Comparison of ENCODE assay signal across 10 cellular contexts in the genomic region with DNA sequence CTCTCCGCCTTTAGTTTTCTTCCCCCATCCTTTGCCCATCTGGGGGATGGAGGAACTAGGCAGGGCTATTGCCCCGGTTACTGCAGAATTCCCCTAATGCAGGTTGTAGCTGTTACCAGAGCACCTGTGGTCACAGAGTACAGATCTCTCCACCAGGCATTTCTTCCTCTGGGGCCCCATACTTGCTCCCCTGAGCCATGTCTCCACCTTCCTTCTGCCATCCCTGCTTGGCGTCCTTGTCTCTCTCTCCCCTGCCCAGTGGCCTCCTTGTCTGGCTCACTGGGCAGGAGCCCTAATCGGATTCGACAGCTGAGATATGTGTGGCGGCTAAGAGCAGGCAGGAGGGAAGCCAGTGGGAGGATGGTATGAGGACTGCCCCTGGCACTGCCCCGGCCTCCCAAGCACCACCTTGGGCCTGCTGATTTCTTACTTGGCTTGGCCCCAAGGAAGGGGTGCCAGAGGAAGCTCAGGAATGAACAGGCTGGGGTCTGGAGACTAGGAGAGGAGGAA. TPM values are rescaled to one million over a fixed set of nuclear protein-coding genes. Genes with fewer than 3 reads are reported as not detected.
DNase-seq lines count a peak whose midpoint lies in the region; ATAC-seq, FAIRE-seq and TF ChIP-seq lines count a peak whose summit lies in the region.
"Had no signal": no experiment of that assay in that cellular context is flagged by ENCODE, and none has a peak within 500 bp of the region (broad histone marks: within the 10 kb centered on the region; RNA-seq: fewer than 3 reads in every experiment).

No MANE protein-coding gene starts in this region.

- DNase-seq in A549 (ENCODE audit: low read depth in 1 of 2, low spot score in 1 of 2) (no peak), M059J (ENCODE audit: low read depth) (peak; percentile 76), ecto neural progenitor cell (ENCODE audit: low spot score) (peak; percentile 52), naive B cell (no peak), brain microvascular endothelial cell (no peak), Kasumi-1 (lab: John Stamatoyannopoulos, UW) (no peak), DMS53 treated with DMSO at 0.1 percent for 48 hours (lab: John Stamatoyannopoulos, UW; ENCODE audit: unreplicated experiment) (no peak)

- H3K27ac ChIP-seq in A549, result peak overlapping the region; percentile 95 to 97
- H3K27ac ChIP-seq in brain microvascular endothelial cell, result no peak overlapping the region

- ATAC-seq in A549 (no peak), naive B cell (ENCODE audit: low read depth in 2 of 2) (peak; percentile 70 to 72), HG03432 (IDR thresholded peaks at IDR 0.05; ENCODE audit: unreplicated experiment) (no peak)

- H3K4me3 Mint-ChIP-seq in naive B cell, result peak overlapping the region in 5 of 8 donors; percentile 25 to 52 (median 37)

- H3K4me2 ChIP-seq in A549, result peak overlapping the region; percentile 99

- H3K27me3 ChIP-seq in brain microvascular endothelial cell (replicated peaks), result no peaks in the 10 kb centered on the region
- H3K27me3 ChIP-seq: ovary had no signal

- H3K4me1 Mint-ChIP-seq in naive B cell, result peaks cover 15 to 31% (median 22%) of the 10 kb centered on the region in 3 donors

- H3K36me3 Mint-ChIP-seq in naive B cell, result no peaks in the 10 kb centered on the region

- TF ChIP-seq EP300 in A549 (IDR thresholded peaks at IDR 0.05), result no peak

- no peaks in the 10 kb centered on the region for H3K9me3 ChIP-seq in A549
- H3K9me3 ChIP-seq: ovary had no signal

- POLR2A ChIA-PET in A549 (lab: Yijun Ruan, JAX), result interaction anchor here (0.7 to 1.8 kb wide), 2 partner anchors 44 to 92 kb away, joined by 4 to 6 read pairs; partner anchors contain the start of gene WIPF2

- no peak for FAIRE-seq in A549 (lab: Jason Lieb, UNC)

- no peaks in the 10 kb centered on the region for H3K27me3 Mint-ChIP-seq in naive B cell

- in situ Hi-C loops in brain microvascular endothelial cell (cut with HindIII; ENCODE audit: low pct_ligation_motif_present, low sequenced_read_pairs), result loop anchor here (25.0 kb wide), 1 partner anchor 226 kb away; no protein-coding TSS in a partner anchor

- WGBS in A549 (ENCODE audit: missing lambda C conversion rate), result 86% methylated on average over 7 of the region's 7 CpGs

- peaks cover 95% of the 10 kb centered on the region for H3K4me1 ChIP-seq in A549

- no peaks in the 10 kb centered on the region for H3K36me3 ChIP-seq in brain microvascular endothelial cell (replicated peaks)
- H3K36me3 ChIP-seq: ovary had no signal

- CTCF ChIA-PET in A549 (lab: Yijun Ruan, JAX), result interaction anchor here (0.7 to 50.4 kb wide), 7 partner anchors 7 to 222 kb away, joined by 3 to 2395 read pairs (median 4); partner anchors contain the start of genes CDC6, GJD3 and RARA

- no peak for TF ChIP-seq CTCF in A549 (IDR thresholded peaks at IDR 0.05)
- TF ChIP-seq CTCF in brain microvascular endothelial cell (IDR thresholded peaks at IDR 0.05; ENCODE audit: low read depth, low read length, missing control alignments), result no peak

- peak overlapping the region in 1 of 6 donors; percentile 85 for H3K27ac Mint-ChIP-seq in naive B cell

- TF ChIP-seq RAD21 in A549 (conservative IDR thresholded peaks at IDR 0.05 in 1 of 2, IDR thresholded peaks at IDR 0.05 in 1 of 2), result no peak

- H3K4me3 ChIP-seq in A549 (no peak overlapping the region), brain microvascular endothelial cell (ENCODE audit: low read depth, low read length) (no peak overlapping the region)
- H3K4me3 ChIP-seq: ovary had no signal

- H3K9me3 Mint-ChIP-seq in naive B cell, result no peaks in the 10 kb centered on the region

- no peak for TF ChIP-seq POLR2A in A549 (IDR thresholded peaks at IDR 0.05; ENCODE audit: low read length)

TF ChIP-seq in A549, 52 proteins besides CTCF, POLR2A, EP300 and RAD21:
- TF ChIP-seq GATA3 (IDR thresholded peaks at IDR 0.05; ENCODE audit: borderline replicate concordance), result no peak
- no peak for TF ChIP-seq PHF8 (IDR thresholded peaks at IDR 0.05; ENCODE audit: borderline replicate concordance, low read depth)
- TF ChIP-seq NPAS2 (CRISPR knock-in tag; IDR thresholded peaks at IDR 0.05; ENCODE audit: borderline replicate concordance), result no peak
- no peak for TF ChIP-seq ZC3H11A (IDR thresholded peaks at IDR 0.05)
- TF ChIP-seq FOXS1 (CRISPR knock-in tag; IDR thresholded peaks at IDR 0.05), result no peak
- no peak for TF ChIP-seq TP53 (CRISPR knock-in tag; IDR thresholded peaks at IDR 0.05)
- no peak for TF ChIP-seq CBX2 (IDR thresholded peaks at IDR 0.05; ENCODE audit: borderline replicate concordance, low read depth)
- TF ChIP-seq E2F6 (IDR thresholded peaks at IDR 0.05; ENCODE audit: borderline replicate concordance, low read depth), result no peak
- TF ChIP-seq MYC (IDR thresholded peaks at IDR 0.05; ENCODE audit: borderline replicate concordance, low read length), result no peak
- no peak for TF ChIP-seq ATOH8 (CRISPR knock-in tag; IDR thresholded peaks at IDR 0.05; ENCODE audit: low read depth)
- no peak for TF ChIP-seq TFCP2L1 (CRISPR knock-in tag; IDR thresholded peaks at IDR 0.05)
- no peak for TF ChIP-seq BCL3 (IDR thresholded peaks at IDR 0.05)
- no peak for TF ChIP-seq JUNB (IDR thresholded peaks at IDR 0.05)
- no peak for TF ChIP-seq RNF2 (IDR thresholded peaks at IDR 0.05; ENCODE audit: borderline replicate concordance, low read depth)
- no peak for TF ChIP-seq HDAC2 (IDR thresholded peaks at IDR 0.05)
- no peak for TF ChIP-seq FOSB (CRISPR knock-in tag; IDR thresholded peaks at IDR 0.05)

RNA-seq across cellular contexts. Expression of gene RARA, which starts 2.0 kb away (rescaled TPM):
- polyA plus RNA-seq in A549 (2011; rRNA removed) (8.6 and 9.9 TPM in 2 replicates), A549 (2017; fragmentation: RNase III; extraction: RNeasy Plus Mini Kit Qiagen cat#74134 plus additional on column Dnase treatment) (17.2 to 18.5 TPM (median 17.9 TPM) in 3 replicates), naive B cell (ENCODE audit: low read depth in 6 of 6) (10 to 100 TPM in 2 of 6 donors, 1 to 10 TPM in 4; 3.1 to 12.6 (median 7.8) TPM)
- polyA plus RNA-seq in A549 (2012; cell fraction: cytosol; rRNA removed), result 6.5 and 11.0 TPM in 2 replicates
- 17.6 and 21.1 TPM in 2 replicates for polyA plus RNA-seq in A549 (2012; cell fraction: nucleus; rRNA removed)
- polyA minus RNA-seq in A549 (2011; rRNA and poly(A)+ RNA removed), result 11.6 and 12.9 TPM in 2 replicates
- 9.4 and 17.8 TPM in 2 replicates for total RNA-seq in M059J (2014; rRNA removed; shearing (Covaris generic))

RNA-seq across cellular contexts. Expression of gene CDC6, which starts 23.3 kb away (rescaled TPM):
- polyA plus RNA-seq in A549 (2011; rRNA removed) (71.4 and 79.5 TPM in 2 replicates), A549 (2017; fragmentation: RNase III; extraction: RNeasy Plus Mini Kit Qiagen cat#74134 plus additional on column Dnase treatment) (66.6 to 67.5 TPM (median 67.0 TPM) in 3 replicates), naive B cell (ENCODE audit: low read depth in 6 of 6) (1 to 10 TPM in 1 of 6 donors, under 1 TPM in 3, not detected in 2; 0.23 to 1.3 (median 0.35) TPM)
- polyA plus RNA-seq in A549 (2012; cell fraction: cytosol; rRNA removed), result 41.7 and 44.4 TPM in 2 replicates
- 29.8 and 45.7 TPM in 2 replicates for polyA plus RNA-seq in A549 (2012; cell fraction: nucleus; rRNA removed)
- 27.0 and 28.3 TPM in 2 replicates for polyA minus RNA-seq in A549 (2011; rRNA and poly(A)+ RNA removed)
- 37.5 and 48.9 TPM in 2 replicates for total RNA-seq in M059J (2014; rRNA removed; shearing (Covaris generic))

RNA-seq across cellular contexts. Expression of gene GJD3, which starts 53.6 kb away (rescaled TPM):
- polyA plus RNA-seq in A549 (2011; rRNA removed) (0.09 TPM in 1 of 2 replicates, not detected in the other), A549 (2017; fragmentation: RNase III; extraction: RNeasy Plus Mini Kit Qiagen cat#74134 plus additional on column Dnase treatment) (0.40 to 1.2 TPM (median 0.70 TPM) in 3 replicates), naive B cell (ENCODE audit: low read depth in 6 of 6) (under 1 TPM in 2 of 6 donors, not detected in 4; 0.44 to 0.98 TPM)
- polyA plus RNA-seq in A549 (2012; cell fraction: cytosol; rRNA removed), result 0.21 and 0.41 TPM in 2 replicates
- 0.36 and 0.82 TPM in 2 replicates for polyA plus RNA-seq in A549 (2012; cell fraction: nucleus; rRNA removed)
- polyA minus RNA-seq in A549 (2011; rRNA and poly(A)+ RNA removed), result not detected in 2 replicates
- not detected in 2 replicates for total RNA-seq in M059J (2014; rRNA removed; shearing (Covaris generic))
- total RNA-seq: SK-MEL-5 had no signal

Comparison
In these comparisons a context has a peak if more than half of its experiments do, and no peak if none do; other contexts are left out.
1. ATAC-seq: peak in naive B cell (2 of 2); none in A549 (0 of 2) and HG03432 (single experiment).
2. DNase-seq: peak in M059J (single experiment) and ecto neural progenitor cell (single experiment); none in A549 (0 of 2), naive B cell (single experiment), brain microvascular endothelial cell (single experiment), Kasumi-1 (0 of 2) and DMS53 treated with DMSO at 0.1 percent for 48 hours (single experiment).
3. RNA of gene CDC6, which starts 23.3 kb away (polyA plus RNA-seq): 29.8 to 79.5 TPM in A549; 0.23 to 1.3 TPM in naive B cell; every median in the first group is over 10 times any median in the second.